Comparison of ENCODE assay signal across 23 cellular contexts in the genomic region with DNA sequence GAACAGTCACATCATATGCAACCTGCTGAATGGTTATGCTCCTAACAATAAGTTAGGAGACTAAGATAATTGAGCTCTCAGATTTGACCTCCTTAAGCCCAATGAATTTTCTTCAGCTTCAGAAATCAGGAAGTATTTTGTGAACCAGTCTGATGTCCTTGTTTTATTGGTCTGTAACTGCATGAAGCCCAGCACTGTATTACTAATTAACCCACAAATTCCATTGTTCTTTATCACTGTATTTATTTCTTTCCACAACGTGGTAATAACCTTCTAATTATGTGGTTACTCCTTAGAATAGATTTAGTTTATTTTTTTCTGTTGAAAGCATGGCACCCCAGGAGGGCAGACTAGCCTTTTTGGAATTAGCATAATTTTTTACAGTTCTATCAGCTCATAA. TPM values are rescaled to one million over a fixed set of nuclear protein-coding genes. Genes with fewer than 3 reads are reported as not detected.
"Had no signal": no experiment of that assay in that cellular context is flagged by ENCODE, and none has a peak within 500 bp of the region (broad histone marks: within the 10 kb centered on the region; RNA-seq: fewer than 3 reads in every experiment).

No MANE protein-coding gene starts in this region.

- DNase-seq: activated CD4-positive, alpha-beta T cell treated with anti-CD3 and anti-CD28 coated beads for 36 hours; activated CD4-positive, alpha-beta T cell treated with anti-CD3 and anti-CD28 coated beads, Interleukin-2, amount 50 U/mL, for 48 hours; activated CD8-positive, alpha-beta memory T cell treated with anti-CD3 and anti-CD28 coated beads, Interleukin-2, amount 50 U/mL, for 48 hours; activated naive CD4-positive, alpha-beta T cell treated with Interleukin-2 at 50 U/mL for 16 hours; activated naive CD8-positive, alpha-beta T cell treated with anti-CD3 and anti-CD28 coated beads, Interleukin-2, amount 10 ng/mL, durations not matched to agents 7 days and 5 days; activated T-cell treated with anti-CD3 and anti-CD28 coated beads, Interleukin-2, amount 50 U/mL, for 4 hours; amniotic stem cell; cortex of kidney; endodermal cell; left cardiac atrium; ovary; stimulated activated CD4-positive, alpha-beta T cell treated with anti-CD3 and anti-CD28 coated beads, Interleukin-12 subunit alpha, Interleukin-12 subunit beta, amount 100 ng/mL, for 4 hours; stimulated activated CD4-positive, alpha-beta T cell treated with anti-CD3 and anti-CD28 coated beads, Interleukin-4, amount 100 ng/mL, for 4 hours; stimulated activated naive CD8-positive, alpha-beta T cell treated with anti-CD3 and anti-CD28 coated beads, Interleukin-15, Interleukin-2, amounts not matched to agents 100 U/mL and 50 U/mL, for 24 hours; T-helper 9 cell; upper lobe of left lung had no signal

- H3K4me3 ChIP-seq: cardiac muscle cell, ovary, prostate gland, right atrium auricular region, upper lobe of left lung had no signal

- ATAC-seq: activated CD4-positive, alpha-beta T cell treated with anti-CD3 and anti-CD28 coated beads for 36 hours; activated T-cell treated with anti-CD3 and anti-CD28 coated beads, Interleukin-2, amount 50 U/mL, for 4 hours; left cardiac atrium; natural killer cell treated with Interleukin-12 subunit alpha and Interleukin-12 subunit beta and Interleukin-15 and Interleukin-18, amount 100 ng/mL, for 72 hours; stimulated activated naive CD8-positive, alpha-beta T cell treated with anti-CD3 and anti-CD28 coated beads, Interleukin-15, Interleukin-2, amounts not matched to agents 100 U/mL and 50 U/mL, for 24 hours; WTC11 had no signal

RNA-seq across cellular contexts. Expression of a gene that starts 59.6 kb away (rescaled TPM):
- total RNA-seq: activated CD4-positive, alpha-beta T cell treated with anti-CD3 and anti-CD28 coated beads for 36 hours; activated naive CD8-positive, alpha-beta T cell treated with anti-CD3 and anti-CD28 coated beads, Interleukin-2, amount 10 ng/mL, durations not matched to agents 7 days and 5 days; activated T-cell treated with anti-CD3 and anti-CD28 coated beads, Interleukin-2, amount 50 U/mL, for 4 hours; activated T-helper 2 cell treated with anti-CD3 and anti-CD28 coated beads, Interferon-gamma antibody, Interleukin-2, Interleukin-4, amounts not matched to agents 10 μg/mL and 5 μg/mL and 100 μg/mL, durations not matched to agents 14 hours and 24 hours and 36 hours; natural killer cell treated with Interleukin-12 subunit alpha and Interleukin-12 subunit beta and Interleukin-15 and Interleukin-18, amount 100 ng/mL, for 72 hours; T-helper 1 cell treated with Interleukin-12 subunit alpha and Interleukin-12 subunit beta and Interleukin-4 antibody, amounts not matched to agents 30 ng/mL and 1 ng/mL, for 36 hours had no signal
